ENCODE assay signal across 16 cellular contexts in the genomic region with DNA sequence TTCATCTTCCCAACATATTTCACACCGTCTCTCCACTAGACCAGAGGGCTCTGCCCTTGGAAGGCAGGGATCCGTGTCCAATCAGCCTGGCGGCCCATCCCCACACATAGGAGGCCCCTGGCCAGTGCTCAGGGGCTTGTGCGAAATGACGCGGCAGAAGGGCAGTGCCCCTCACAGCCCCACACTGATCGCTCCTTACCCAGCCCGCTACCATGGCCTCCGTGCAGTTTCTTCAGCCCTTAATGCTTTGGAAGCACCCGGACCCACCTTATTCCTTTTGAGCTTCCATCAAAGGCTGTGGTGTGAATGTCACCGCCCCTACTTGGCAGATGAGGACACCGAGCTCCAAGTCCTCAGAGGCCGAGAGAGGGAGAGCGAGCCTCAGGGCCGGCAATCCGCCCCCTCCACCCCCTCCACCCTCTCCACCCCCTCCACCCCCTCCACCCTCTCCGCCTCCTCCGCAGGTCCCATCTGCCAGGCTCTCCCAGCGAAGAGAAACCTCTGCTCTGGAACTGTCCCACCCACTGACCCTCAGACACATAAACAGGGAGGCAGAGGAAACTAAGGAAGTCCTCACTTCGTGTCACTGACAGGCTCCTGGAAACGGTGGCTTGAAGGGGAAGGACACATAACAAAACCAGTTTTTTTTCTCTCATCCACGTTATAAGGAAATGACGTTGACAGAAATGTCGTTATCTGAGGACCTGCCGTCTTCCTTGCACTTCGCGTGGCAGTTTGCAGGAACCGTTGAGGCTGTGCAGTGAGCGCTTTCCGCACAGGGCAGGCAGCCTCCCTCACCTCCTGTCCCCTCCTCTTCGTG. TPM values are rescaled to one million over a fixed set of nuclear protein-coding genes. Genes with fewer than 3 reads are reported as not detected.
DNase-seq lines count a peak whose midpoint lies in the region; ATAC-seq, FAIRE-seq and TF ChIP-seq lines count a peak whose summit lies in the region.
"Had no signal": no experiment of that assay in that cellular context is flagged by ENCODE, and none has a peak within 500 bp of the region (broad histone marks: within the 10 kb centered on the region; RNA-seq: fewer than 3 reads in every experiment).

No MANE protein-coding gene starts in this region.

- H3K9me3 ChIP-seq in BLaER1 (no peaks in the 10 kb centered on the region), HEK293 (ENCODE audit: control insufficient read depth, insufficient read depth, low read depth, low read length) (no peaks in the 10 kb centered on the region), testis (no peaks in the 10 kb centered on the region)
- H3K9me3 ChIP-seq: thoracic aorta had no signal

- CTCF ChIA-PET in HEK293 (lab: Yijun Ruan, JAX), result no interaction called here
- CTCF ChIA-PET in WTC11 (lab: Charles Lee), result no interaction called here

- peaks cover 4% of the 10 kb centered on the region; the same call in 1 of the 2 replicates for H3K4me1 Mint-ChIP-seq in WTC11

- H3K4me3 ChIP-seq in BLaER1 (peak overlapping the region; percentile 36; the same call in 1 of the 2 replicates), HEK293 (ENCODE audit: low read depth, low read length) (no peak overlapping the region), lower leg skin (ENCODE audit: low read depth, poor library complexity, severe bottlenecking) (no peak overlapping the region), H7 (ENCODE audit: insufficient read depth, low read depth, low read length) (no peak overlapping the region), testis (no peak overlapping the region)
- H3K4me3 ChIP-seq: thoracic aorta had no signal

- H3K27me3 Mint-ChIP-seq in WTC11 (ENCODE audit: low read depth), result no peaks in the 10 kb centered on the region

- 84 to 86% methylated on average over 31 of the region's 31 CpGs for WGBS in lower leg skin, 2 donors
- WGBS in testis, 2 donors, result 82 to 87% methylated on average over 31 of the region's 31 CpGs

- intact Hi-C loops in lower leg skin (cut with DNase I; ENCODE audit: low total_unique reads) (no loop called here), testis (cut with DNase I; ENCODE audit: low total_unique reads) (no loop called here)

- peak overlapping the region; percentile 72; the same call in 1 of the 2 replicates for H3K27ac Mint-ChIP-seq in WTC11

- H3K4me1 ChIP-seq in BLaER1 (peaks cover 100% of the 10 kb centered on the region), HEK293 (ENCODE audit: control insufficient read depth, insufficient read depth, low read length) (no peaks in the 10 kb centered on the region), testis (no peaks in the 10 kb centered on the region)
- H3K4me1 ChIP-seq: parathyroid adenoma had no signal

- H3K9me3 Mint-ChIP-seq in WTC11, result no peaks in the 10 kb centered on the region
- H3K9me3 Mint-ChIP-seq: CD8-positive, alpha-beta memory T cell had no signal

- TF ChIP-seq POLR2A in erythroblast (IDR thresholded peaks at IDR 0.05; ENCODE audit: low read length) (peak; percentile 39), lower leg skin (IDR thresholded peaks at IDR 0.05) (no peak), testis (IDR thresholded peaks at IDR 0.05) (no peak)

- peaks cover 10% of the 10 kb centered on the region for H3K36me3 Mint-ChIP-seq in WTC11

- ATAC-seq in WTC11, result no peak
- ATAC-seq: SK-N-SH treated with all-trans-retinoic acid at 6 μM for 48 hours had no signal

- POLR2A ChIA-PET in HEK293 (lab: Yijun Ruan, JAX) (no interaction called here), WTC11 (lab: Charles Lee) (no interaction called here)

- peak overlapping the region; percentile 94 for H3K4me2 ChIP-seq in BLaER1

- FAIRE-seq in RCC 7860 (lab: Jason Lieb, UNC), result no peak

- TF ChIP-seq CTCF in HEK293 (tag by site-specific recombination; IDR thresholded peaks at IDR 0.05) (no peak), WTC11 (IDR thresholded peaks at IDR 0.05) (no peak), lower leg skin (IDR thresholded peaks at IDR 0.05) (no peak), testis (IDR thresholded peaks at IDR 0.05) (no peak)

- peaks cover 54% of the 10 kb centered on the region for H3K36me3 ChIP-seq in BLaER1
- H3K36me3 ChIP-seq in HEK293 (ENCODE audit: control insufficient read depth in 2 of 2, insufficient read depth in 1 of 2, low read length in 2 of 2), result peaks cover 0 to 44% of the 10 kb centered on the region in 2 experiments; a peak in 1 of 3 replicates
- peaks cover 1% of the 10 kb centered on the region; the same call in 1 of the 2 replicates for H3K36me3 ChIP-seq in H7 (replicated peaks; ENCODE audit: control insufficient read depth, insufficient read depth, low read length)
- no peaks in the 10 kb centered on the region for H3K36me3 ChIP-seq in testis (ENCODE audit: low read depth, missing control alignments)
- H3K36me3 ChIP-seq: thoracic aorta had no signal

- no peaks in the 10 kb centered on the region for H3K27me3 ChIP-seq in BLaER1
- no peaks in the 10 kb centered on the region for H3K27me3 ChIP-seq in H7 (ENCODE audit: control insufficient read depth, insufficient read depth, low read length)
- H3K27me3 ChIP-seq in testis, result no peaks in the 10 kb centered on the region

- no peak overlapping the region for H3K4me3 Mint-ChIP-seq in WTC11
- H3K4me3 Mint-ChIP-seq: CD8-positive, alpha-beta memory T cell had no signal

- no peak for DNase-seq in WTC11 (ENCODE audit: low spot score)
- peak; percentile 68 to 74 for DNase-seq in erythroblast (lab: John Stamatoyannopoulos, UW)
- DNase-seq in lower leg skin (ENCODE audit: low spot score in 2 of 2), result no peak
- no peak for DNase-seq in H7
- no peak for DNase-seq in testis
- no peak for DNase-seq in RCC 7860 (ENCODE audit: low spot score)
- DNase-seq: CD8-positive, alpha-beta memory T cell; kidney glomerular epithelial cell; NCI-H1048; NCI-H526 had no signal

- H3K27ac ChIP-seq in BLaER1 (peak overlapping the region; percentile 63), HEK293 (ENCODE audit: extremely low read depth, low read depth, low read length) (no peak overlapping the region), testis (no peak overlapping the region)
- H3K27ac ChIP-seq: parathyroid adenoma, thoracic aorta had no signal

- peaks cover 97% of the 10 kb centered on the region for H4K20me1 ChIP-seq in BLaER1

- peak overlapping the region; percentile 71 for H3K9ac ChIP-seq in BLaER1
- H3K9ac ChIP-seq: parathyroid adenoma had no signal

TF ChIP-seq in HEK293, 187 proteins besides CTCF, POLR2A, EP300 and RAD21:
- TF ChIP-seq, protein P1, sequence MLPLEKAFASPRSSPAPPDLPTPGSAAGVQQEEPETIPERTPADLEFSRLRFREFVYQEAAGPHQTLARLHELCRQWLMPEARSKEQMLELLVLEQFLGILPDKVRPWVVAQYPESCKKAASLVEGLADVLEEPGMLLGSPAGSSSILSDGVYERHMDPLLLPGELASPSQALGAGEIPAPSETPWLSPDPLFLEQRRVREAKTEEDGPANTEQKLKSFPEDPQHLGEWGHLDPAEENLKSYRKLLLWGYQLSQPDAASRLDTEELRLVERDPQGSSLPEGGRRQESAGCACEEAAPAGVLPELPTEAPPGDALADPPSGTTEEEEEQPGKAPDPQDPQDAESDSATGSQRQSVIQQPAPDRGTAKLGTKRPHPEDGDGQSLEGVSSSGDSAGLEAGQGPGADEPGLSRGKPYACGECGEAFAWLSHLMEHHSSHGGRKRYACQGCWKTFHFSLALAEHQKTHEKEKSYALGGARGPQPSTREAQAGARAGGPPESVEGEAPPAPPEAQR (tag by site-specific recombination; IDR thresholded peaks at IDR 0.05), result no peak
- TF ChIP-seq KLF1 (tag by site-specific recombination; IDR thresholded peaks at IDR 0.05), result 0 out of 2 replicates have a peak, but pooled peaks have one; percentile 9
TF ChIP-seq in HEK293: peak in this region for 1.

TF ChIP-seq in WTC11, 78 proteins besides CTCF, POLR2A, EP300 and RAD21 (continues in another document):
- TF ChIP-seq NFE2L1 (CRISPR knock-in tag; IDR thresholded peaks at IDR 0.05) (no peak), ETV6 (CRISPR knock-in tag; IDR thresholded peaks at IDR 0.05) (no peak), ESRRA (CRISPR knock-in tag; IDR thresholded peaks at IDR 0.05; ENCODE audit: borderline replicate concordance) (no peak), ZBTB21 (CRISPR knock-in tag; IDR thresholded peaks at IDR 0.05; ENCODE audit: borderline replicate concordance) (no peak), ZNF396 (CRISPR knock-in tag; IDR thresholded peaks at IDR 0.05; ENCODE audit: borderline replicate concordance) (no peak), NR1H2 (CRISPR knock-in tag; IDR thresholded peaks at IDR 0.05) (no peak)
- TF ChIP-seq, protein P2, sequence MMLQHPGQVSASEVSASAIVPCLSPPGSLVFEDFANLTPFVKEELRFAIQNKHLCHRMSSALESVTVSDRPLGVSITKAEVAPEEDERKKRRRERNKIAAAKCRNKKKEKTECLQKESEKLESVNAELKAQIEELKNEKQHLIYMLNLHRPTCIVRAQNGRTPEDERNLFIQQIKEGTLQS (CRISPR knock-in tag; conservative IDR thresholded peaks at IDR 0.05), result no peak
- TF ChIP-seq, protein P3, sequence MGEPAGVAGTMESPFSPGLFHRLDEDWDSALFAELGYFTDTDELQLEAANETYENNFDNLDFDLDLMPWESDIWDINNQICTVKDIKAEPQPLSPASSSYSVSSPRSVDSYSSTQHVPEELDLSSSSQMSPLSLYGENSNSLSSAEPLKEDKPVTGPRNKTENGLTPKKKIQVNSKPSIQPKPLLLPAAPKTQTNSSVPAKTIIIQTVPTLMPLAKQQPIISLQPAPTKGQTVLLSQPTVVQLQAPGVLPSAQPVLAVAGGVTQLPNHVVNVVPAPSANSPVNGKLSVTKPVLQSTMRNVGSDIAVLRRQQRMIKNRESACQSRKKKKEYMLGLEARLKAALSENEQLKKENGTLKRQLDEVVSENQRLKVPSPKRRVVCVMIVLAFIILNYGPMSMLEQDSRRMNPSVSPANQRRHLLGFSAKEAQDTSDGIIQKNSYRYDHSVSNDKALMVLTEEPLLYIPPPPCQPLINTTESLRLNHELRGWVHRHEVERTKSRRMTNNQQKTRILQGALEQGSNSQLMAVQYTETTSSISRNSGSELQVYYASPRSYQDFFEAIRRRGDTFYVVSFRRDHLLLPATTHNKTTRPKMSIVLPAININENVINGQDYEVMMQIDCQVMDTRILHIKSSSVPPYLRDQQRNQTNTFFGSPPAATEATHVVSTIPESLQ (CRISPR knock-in tag; IDR thresholded peaks at IDR 0.05), result no peak

RNA-seq across cellular contexts. Expression of a gene that starts 13.9 kb away (rescaled TPM):
- total RNA-seq in WTC11 (2021) (31.7 to 33.4 TPM (median 33.2 TPM) in 3 replicates), lower leg skin (10 to 100 TPM in 2 of 4 donors, 1 to 10 TPM in 2; 8.7 to 13.0 (median 11.1) TPM), testis (10 to 100 TPM; 22.1 to 23.3 TPM)
- total RNA-seq in H7 (2014; rRNA removed; shearing (Covaris generic)), result 22.6 and 24.6 TPM in 2 replicates
- polyA plus RNA-seq in testis (ENCODE audit: insufficient read depth, low read depth, low replicate concordance), result 22.6 TPM

RNA-seq across cellular contexts. Expression of a gene that starts 26.8 kb away (rescaled TPM):
- 0.11 TPM in 1 of 3 replicates, not detected in the others for total RNA-seq in WTC11 (2021)
- total RNA-seq in lower leg skin, result under 1 TPM in 1 of 4 donors, not detected in 3; 0.42 TPM
- total RNA-seq in H7 (2014; rRNA removed; shearing (Covaris generic)), result 0.07 TPM in 1 of 2 replicates, not detected in the other
- under 1 TPM; 0.55 to 0.62 TPM for total RNA-seq in testis
- polyA plus RNA-seq in testis (ENCODE audit: insufficient read depth, low read depth, low replicate concordance), result not detected
- total RNA-seq: CD8-positive, alpha-beta memory T cell; cerebellum; thoracic aorta had no signal
- polyA plus RNA-seq: CD8-positive, alpha-beta memory T cell had no signal

Comparison
In these comparisons a context has a peak if more than half of its experiments do, and no peak if none do; other contexts are left out.
1. DNase-seq: peak in erythroblast (2 of 2); none in WTC11 (single experiment), lower leg skin (0 of 2), H7 (single experiment), testis (single experiment) and RCC 7860 (single experiment).